ENCODE assay signal across 24 cellular contexts in the genomic region with DNA sequence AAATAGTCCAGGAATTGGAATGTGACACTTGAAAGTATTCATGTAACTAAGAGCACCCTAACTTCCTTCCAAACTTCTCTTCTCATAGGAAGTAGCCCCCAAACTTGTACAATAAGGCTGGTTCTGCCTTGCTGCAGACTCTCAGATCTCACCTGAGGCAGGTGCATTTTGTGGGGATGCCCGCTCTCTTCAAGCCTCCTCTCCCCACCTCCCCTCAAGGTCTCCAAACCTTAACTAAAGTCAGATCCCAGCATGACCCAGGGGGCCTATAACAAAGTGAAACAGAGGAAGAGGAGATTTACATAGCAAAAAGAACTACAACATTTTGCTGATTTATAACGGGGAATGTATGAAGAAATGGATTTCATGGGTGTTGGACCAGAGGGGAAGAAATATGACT. TPM values are rescaled to one million over a fixed set of nuclear protein-coding genes. Genes with fewer than 3 reads are reported as not detected.
DNase-seq lines count a peak whose midpoint lies in the region; ATAC-seq and TF ChIP-seq lines count a peak whose summit lies in the region.
"Had no signal": no experiment of that assay in that cellular context is flagged by ENCODE, and none has a peak within 500 bp of the region (broad histone marks: within the 10 kb centered on the region; RNA-seq: fewer than 3 reads in every experiment).

No MANE protein-coding gene starts in this region.

- ATAC-seq in stimulated activated naive CD8-positive, alpha-beta T cell treated with anti-CD3 and anti-CD28 coated beads, Interleukin-15, Interleukin-2, amounts not matched to agents 100 U/mL and 50 U/mL, for 24 hours = no peak
- ATAC-seq in WTC11 (peak; percentile 60), HG03354 (IDR thresholded peaks at IDR 0.05; ENCODE audit: poor library complexity, severe bottlenecking, unreplicated experiment) (no peak)
- ATAC-seq: A549, GM12878 had no signal

- no peak overlapping the region for H4K8ac ChIP-seq in neuronal stem cell (ENCODE audit: low read depth, low read length)

- H3K4me3 Mint-ChIP-seq in activated CD4-positive, alpha-beta T cell treated with anti-CD3 and anti-CD28 coated beads, Interleukin-2, amount 10 ng/mL, durations not matched to agents 7 days and 5 days = no peak overlapping the region
- no peak overlapping the region for H3K4me3 Mint-ChIP-seq in stimulated activated naive CD8-positive, alpha-beta T cell treated with anti-CD3 and anti-CD28 coated beads, Interleukin-15, Interleukin-2, amounts not matched to agents 100 ng/mL and 50 ng/mL, for 24 hours
- no peak overlapping the region for H3K4me3 Mint-ChIP-seq in WTC11
- H3K4me3 Mint-ChIP-seq: IgD-negative memory B cell had no signal

- H3K79me1 ChIP-seq in neuronal stem cell (ENCODE audit: low read depth, low read length) = no peaks in the 10 kb centered on the region

- TF ChIP-seq CTCF in WTC11 (IDR thresholded peaks at IDR 0.05) = no peak

- no peak overlapping the region for H2AFZ ChIP-seq in neuronal stem cell (ENCODE audit: low read length)
- H2AFZ ChIP-seq: GM23248 had no signal

- H3K27ac ChIP-seq in neuronal stem cell (replicated peaks; ENCODE audit: low read length) = no peak overlapping the region
- H3K27ac ChIP-seq: A549, GM23248, Peyer's patch had no signal

- no peak overlapping the region for H2BK120ac ChIP-seq in neuronal stem cell (ENCODE audit: low read depth, low read length)

- no peaks in the 10 kb centered on the region for H3K9me3 ChIP-seq in neuronal stem cell (replicated peaks in 1 of 2; ENCODE audit: control insufficient read depth in 2 of 2, insufficient read depth in 1 of 2, low read depth in 1 of 2, low read length in 2 of 2)
- H3K9me3 ChIP-seq: A549, BE2C, Peyer's patch had no signal

- no CpG with 5 or more reads among the region's 2 CpGs for WGBS in neuronal stem cell (ENCODE audit: extremely low coverage in 2 of 2, insufficient read length in 2 of 2, insufficient replicate concordance in 1 of 2), 2 donors

- no peaks in the 10 kb centered on the region for H3K27me3 Mint-ChIP-seq in activated CD4-positive, alpha-beta T cell treated with anti-CD3 and anti-CD28 coated beads, Interleukin-2, amount 10 ng/mL, durations not matched to agents 7 days and 5 days
- no peaks in the 10 kb centered on the region for H3K27me3 Mint-ChIP-seq in stimulated activated naive CD8-positive, alpha-beta T cell treated with anti-CD3 and anti-CD28 coated beads, Interleukin-15, Interleukin-2, amounts not matched to agents 100 ng/mL and 50 ng/mL, for 24 hours
- no peaks in the 10 kb centered on the region for H3K27me3 Mint-ChIP-seq in WTC11 (ENCODE audit: low read depth)
- H3K27me3 Mint-ChIP-seq: IgD-negative memory B cell had no signal

- no peak overlapping the region for H2BK12ac ChIP-seq in neuronal stem cell (ENCODE audit: low read length)

- H3K4me3 ChIP-seq in neuronal stem cell (ENCODE audit: low read length in 2 of 2) = no peak overlapping the region
- H3K4me3 ChIP-seq: A549, GM12878, GM23248, Peyer's patch had no signal

- no peak overlapping the region for H4K91ac ChIP-seq in neuronal stem cell (ENCODE audit: low read depth, low read length, poor library complexity)

- peaks cover 36% of the 10 kb centered on the region for H3K36me3 Mint-ChIP-seq in activated CD4-positive, alpha-beta T cell treated with anti-CD3 and anti-CD28 coated beads, Interleukin-2, amount 10 ng/mL, durations not matched to agents 7 days and 5 days (ENCODE audit: low read depth)
- no peaks in the 10 kb centered on the region for H3K36me3 Mint-ChIP-seq in stimulated activated naive CD8-positive, alpha-beta T cell treated with anti-CD3 and anti-CD28 coated beads, Interleukin-15, Interleukin-2, amounts not matched to agents 100 ng/mL and 50 ng/mL, for 24 hours (ENCODE audit: low read depth)
- no peaks in the 10 kb centered on the region for H3K36me3 Mint-ChIP-seq in WTC11
- H3K36me3 Mint-ChIP-seq: IgD-negative memory B cell had no signal

- H3K23ac ChIP-seq in neuronal stem cell (ENCODE audit: low read depth, low read length, poor library complexity) = no peak overlapping the region

- no peak for DNase-seq in activated CD4-positive, alpha-beta T cell treated with anti-CD3 and anti-CD28 coated beads, Interleukin-2, amount 10 ng/mL, durations not matched to agents 7 days and 5 days
- no peak for DNase-seq in activated CD4-positive, alpha-beta T cell treated with anti-CD3 and anti-CD28 coated beads, Interleukin-2, amount 50 U/mL, for 4 hours
- DNase-seq in stimulated activated naive CD8-positive, alpha-beta T cell treated with anti-CD3 and anti-CD28 coated beads, Interleukin-15, Interleukin-2, amounts not matched to agents 100 U/mL and 50 U/mL, for 24 hours = no peak
- DNase-seq in WTC11 (ENCODE audit: low spot score) = no peak
- DNase-seq in neuronal stem cell (ENCODE audit: low spot score) = no peak
- DNase-seq in NOMO-1 treated with DMSO at 0.1 percent for 48 hours (lab: John Stamatoyannopoulos, UW; ENCODE audit: unreplicated experiment) = no peak
- DNase-seq: BE2C, DND-41, GM23248, HCEC 1CT, Karpas-422, NCI-H1694, NCI-H2081, NCI-H2171, NCI-H524 treated with DMSO at 0.1 percent for 48 hours, NCI-H82, Peyer's patch had no signal

- peak overlapping the region; percentile 18 for H3K4me2 ChIP-seq in neuronal stem cell (ENCODE audit: insufficient read depth, low read length, poor library complexity, severe bottlenecking)
- H3K4me2 ChIP-seq: A549 had no signal

- H3K27me3 ChIP-seq in neuronal stem cell (ENCODE audit: control insufficient read depth in 3 of 3, insufficient read depth in 3 of 3, low read depth in 1 of 3, low read length in 3 of 3) = no peaks in the 10 kb centered on the region
- H3K27me3 ChIP-seq: BE2C, Peyer's patch had no signal

- H3K9me3 Mint-ChIP-seq in activated CD4-positive, alpha-beta T cell treated with anti-CD3 and anti-CD28 coated beads, Interleukin-2, amount 10 ng/mL, durations not matched to agents 7 days and 5 days = peaks cover 4% of the 10 kb centered on the region
- H3K9me3 Mint-ChIP-seq in stimulated activated naive CD8-positive, alpha-beta T cell treated with anti-CD3 and anti-CD28 coated beads, Interleukin-15, Interleukin-2, amounts not matched to agents 100 ng/mL and 50 ng/mL, for 24 hours = no peaks in the 10 kb centered on the region
- H3K9me3 Mint-ChIP-seq in WTC11 = no peaks in the 10 kb centered on the region
- H3K9me3 Mint-ChIP-seq: IgD-negative memory B cell had no signal

- no peak overlapping the region for H2AK5ac ChIP-seq in neuronal stem cell (ENCODE audit: low read depth, low read length)

- no peak overlapping the region for H3K18ac ChIP-seq in neuronal stem cell (ENCODE audit: low read length)

- H3K4me1 Mint-ChIP-seq in activated CD4-positive, alpha-beta T cell treated with anti-CD3 and anti-CD28 coated beads, Interleukin-2, amount 10 ng/mL, durations not matched to agents 7 days and 5 days = peaks cover 67% of the 10 kb centered on the region
- peaks cover 54% of the 10 kb centered on the region for H3K4me1 Mint-ChIP-seq in stimulated activated naive CD8-positive, alpha-beta T cell treated with anti-CD3 and anti-CD28 coated beads, Interleukin-15, Interleukin-2, amounts not matched to agents 100 ng/mL and 50 ng/mL, for 24 hours (ENCODE audit: low read depth)
- H3K4me1 Mint-ChIP-seq in WTC11 = peaks cover 16% of the 10 kb centered on the region

- H3K4ac ChIP-seq in neuronal stem cell (ENCODE audit: low read length) = no peak overlapping the region

- H3K9ac ChIP-seq in neuronal stem cell (ENCODE audit: low read depth, low read length, poor library complexity) = no peak overlapping the region
- H3K9ac ChIP-seq: GM23248 had no signal

- peaks cover 0 to 2% of the 10 kb centered on the region in 2 donors for H3K4me1 ChIP-seq in neuronal stem cell (ENCODE audit: control insufficient read depth in 2 of 2, insufficient read depth in 1 of 2, low read depth in 1 of 2, low read length in 2 of 2)
- H3K4me1 ChIP-seq: A549, Peyer's patch had no signal

- peak overlapping the region; percentile 87 for H3K27ac Mint-ChIP-seq in activated CD4-positive, alpha-beta T cell treated with anti-CD3 and anti-CD28 coated beads, Interleukin-2, amount 10 ng/mL, durations not matched to agents 7 days and 5 days
- peak overlapping the region; percentile 5 for H3K27ac Mint-ChIP-seq in stimulated activated naive CD8-positive, alpha-beta T cell treated with anti-CD3 and anti-CD28 coated beads, Interleukin-15, Interleukin-2, amounts not matched to agents 100 ng/mL and 50 ng/mL, for 24 hours
- 0 out of 2 replicates have a peak overlapping the region, but pooled peaks have one; percentile 2 for H3K27ac Mint-ChIP-seq in WTC11
- H3K27ac Mint-ChIP-seq: IgD-negative memory B cell had no signal

- H2BK15ac ChIP-seq in neuronal stem cell (ENCODE audit: low read length) = no peak overlapping the region

- H3K36me3 ChIP-seq in neuronal stem cell (replicated peaks in 1 of 2; ENCODE audit: control insufficient read depth in 2 of 2, insufficient read depth in 2 of 2, low read length in 2 of 2) = no peaks in the 10 kb centered on the region
- H3K36me3 ChIP-seq: BE2C, Peyer's patch had no signal

- no peak overlapping the region for H2BK5ac ChIP-seq in neuronal stem cell (ENCODE audit: low read length)

- POLR2A ChIA-PET in activated CD4-positive, alpha-beta T cell treated with anti-CD3 and anti-CD28 coated beads, Interleukin-2, amount 10 ng/mL, durations not matched to agents 7 days and 5 days (lab: Charles Lee) = no interaction called here
- POLR2A ChIA-PET in WTC11 (lab: Charles Lee) = no interaction called here

- H3K14ac ChIP-seq in neuronal stem cell (ENCODE audit: low read length) = no peak overlapping the region

- CTCF ChIA-PET in activated CD4-positive, alpha-beta T cell treated with anti-CD3 and anti-CD28 coated beads, Interleukin-2, amount 10 ng/mL, durations not matched to agents 7 days and 5 days (lab: Charles Lee) = interaction anchor here (2.2 kb wide), 1 partner anchor 95 kb away, joined by 7 read pairs; no protein-coding TSS in a partner anchor
- CTCF ChIA-PET in WTC11 (lab: Charles Lee) = no interaction called here

TF ChIP-seq in WTC11, 78 proteins besides CTCF, POLR2A, EP300 and RAD21 (continues in another document):
- TF ChIP-seq SOX15 (CRISPR knock-in tag; IDR thresholded peaks at IDR 0.05) (no peak), PRRX2 (CRISPR knock-in tag; IDR thresholded peaks at IDR 0.05) (no peak), CREM (CRISPR knock-in tag; IDR thresholded peaks at IDR 0.05) (no peak)

RNA-seq across cellular contexts. Expression of a gene that starts 23.6 kb away (rescaled TPM):
- under 1 TPM; 0.32 to 0.50 TPM for total RNA-seq in activated CD4-positive, alpha-beta T cell treated with anti-CD3 and anti-CD28 coated beads, Interleukin-2, amount 10 ng/mL, durations not matched to agents 7 days and 5 days
- total RNA-seq in WTC11 (2021) = 0.16 to 0.46 TPM (median 0.34 TPM) in 3 replicates
- not detected for polyA plus RNA-seq in neuronal stem cell (2013, experiment 1 of 2)
- polyA plus RNA-seq in neuronal stem cell (2013, experiment 2 of 2) = not detected
- total RNA-seq: GM12878, MCF 10A, OCI-LY7 had no signal
- polyA plus RNA-seq: GM12878, GM23248, IgD-negative memory B cell had no signal

Comparison
In these comparisons a context has a peak if more than half of its experiments do, and no peak if none do; other contexts are left out.
1. H3K27ac Mint-ChIP-seq: peak in every context shown above with its lines; median percentile 87 in activated CD4-positive, alpha-beta T cell treated with anti-CD3 and anti-CD28 coated beads, Interleukin-2, amount 10 ng/mL, durations not matched to agents 7 days and 5 days; 5 in stimulated activated naive CD8-positive, alpha-beta T cell treated with anti-CD3 and anti-CD28 coated beads, Interleukin-15, Interleukin-2, amounts not matched to agents 100 ng/mL and 50 ng/mL, for 24 hours; 2 in WTC11.